Comparison of ENCODE assay signal across 8 cellular contexts in genomic region chr1:50704126-50704525, GRCh38.
DNase-seq lines count a peak whose midpoint lies in the region; ATAC-seq and TF ChIP-seq lines count a peak whose summit lies in the region.

No MANE protein-coding gene starts in this region.

- no peaks in the 10 kb centered on the region for H3K36me3 ChIP-seq in esophagus squamous epithelium
- H3K36me3 ChIP-seq in ovary: no peaks in the 10 kb centered on the region

- POLR2A ChIA-PET in RWPE1 (lab: Yijun Ruan, JAX; ENCODE audit: low non-redundant PET): no interaction called here

- intact Hi-C loops in natural killer cell (cut with micrococcal nuclease): loop anchor here (1.0 to 2.0 kb wide), 2 partner anchors 31 to 336 kb away; no protein-coding TSS in a partner anchor
- intact Hi-C loops in esophagus squamous epithelium (cut with DNase I): no loop called here
- intact Hi-C loops in ovary (cut with DNase I): loop anchor here in 1 of 4 donors (10.0 kb wide), 1 partner anchor 59 kb away; no protein-coding TSS in a partner anchor

- H3K27me3 ChIP-seq in esophagus squamous epithelium (no peaks in the 10 kb centered on the region), ovary (no peaks in the 10 kb centered on the region)

- no peak overlapping the region for H3K4me3 ChIP-seq in esophagus squamous epithelium
- H3K4me3 ChIP-seq in ovary: no peak overlapping the region

- no peak for TF ChIP-seq EP300 in ovary (IDR thresholded peaks at IDR 0.05)

- peaks cover 22 to 33% of the 10 kb centered on the region in 2 donors for H3K4me1 Mint-ChIP-seq in natural killer cell
- peaks cover 14 to 18% of the 10 kb centered on the region in 2 donors for H3K4me1 Mint-ChIP-seq in natural killer cell treated with Interleukin-12 subunit alpha and Interleukin-12 subunit beta and Interleukin-15 and Interleukin-18, amount 100 ng/mL, for 72 hours (ENCODE audit: low read depth in 2 of 2)

- peak; percentile 54 to 71 (median 56) for ATAC-seq in natural killer cell
- no peak for ATAC-seq in natural killer cell treated with Interleukin-12 subunit alpha and Interleukin-12 subunit beta and Interleukin-15 and Interleukin-18, amount 100 ng/mL, for 72 hours
- ATAC-seq in GM19467 (IDR thresholded peaks at IDR 0.05; ENCODE audit: unreplicated experiment): no peak
- no peak for ATAC-seq in HG03139 (IDR thresholded peaks at IDR 0.05; ENCODE audit: unreplicated experiment)

- TF ChIP-seq POLR2A in esophagus squamous epithelium (IDR thresholded peaks at IDR 0.05) (no peak), ovary (IDR thresholded peaks at IDR 0.05) (no peak)

- peaks cover 6% of the 10 kb centered on the region for H3K36me3 Mint-ChIP-seq in natural killer cell
- no peaks in the 10 kb centered on the region for H3K36me3 Mint-ChIP-seq in natural killer cell treated with Interleukin-12 subunit alpha and Interleukin-12 subunit beta and Interleukin-15 and Interleukin-18, amount 100 ng/mL, for 72 hours

- H3K27ac ChIP-seq in RWPE1: no peak overlapping the region
- no peak overlapping the region for H3K27ac ChIP-seq in esophagus squamous epithelium
- no peak overlapping the region for H3K27ac ChIP-seq in ovary

- H3K9me3 Mint-ChIP-seq in natural killer cell: no peaks in the 10 kb centered on the region
- H3K9me3 Mint-ChIP-seq in natural killer cell treated with Interleukin-12 subunit alpha and Interleukin-12 subunit beta and Interleukin-15 and Interleukin-18, amount 100 ng/mL, for 72 hours: no peaks in the 10 kb centered on the region

- no peak overlapping the region for H3K27ac Mint-ChIP-seq in natural killer cell
- H3K27ac Mint-ChIP-seq in natural killer cell treated with Interleukin-12 subunit alpha and Interleukin-12 subunit beta and Interleukin-15 and Interleukin-18, amount 100 ng/mL, for 72 hours: no peak overlapping the region

- H3K27me3 Mint-ChIP-seq in natural killer cell (ENCODE audit: low read depth in 2 of 2): no peaks in the 10 kb centered on the region
- no peaks in the 10 kb centered on the region for H3K27me3 Mint-ChIP-seq in natural killer cell treated with Interleukin-12 subunit alpha and Interleukin-12 subunit beta and Interleukin-15 and Interleukin-18, amount 100 ng/mL, for 72 hours

- peaks cover 2 to 68% (median 7%) of the 10 kb centered on the region in 3 donors for H3K4me1 ChIP-seq in esophagus squamous epithelium
- H3K4me1 ChIP-seq in ovary (ENCODE audit: insufficient read depth): peaks cover 3% of the 10 kb centered on the region

- peak; percentile 72 for TF ChIP-seq CTCF in natural killer cell (IDR thresholded peaks at IDR 0.05)
- TF ChIP-seq CTCF in RWPE1 (conservative IDR thresholded peaks at IDR 0.05; ENCODE audit: low read depth): peak; percentile 85
- peak; percentile 33 to 74 (median 67) for TF ChIP-seq CTCF in esophagus squamous epithelium (IDR thresholded peaks at IDR 0.05)
- peak; percentile 14 to 42 (median 37) for TF ChIP-seq CTCF in ovary (IDR thresholded peaks at IDR 0.05)

- 13 to 24% methylated on average over 1 of the region's 1 CpG for WGBS in esophagus squamous epithelium, 2 donors
- WGBS in ovary, 3 donors: 26 to 29% (median 28%) methylated on average over 1 of the region's 1 CpG

- no peak for DNase-seq in natural killer cell
- no peak for DNase-seq in natural killer cell treated with Interleukin-12 subunit alpha and Interleukin-12 subunit beta and Interleukin-15 and Interleukin-18, amount 100 ng/mL, for 72 hours (ENCODE audit: low spot score)
- DNase-seq in LoVo (ENCODE audit: low spot score): peak; percentile 28
- DNase-seq in RWPE1 (ENCODE audit: low spot score): peak; percentile 48
- DNase-seq in esophagus squamous epithelium (lab: John Stamatoyannopoulos, UW): no peak
- no peak for DNase-seq in ovary

- no peak overlapping the region for H3K4me3 Mint-ChIP-seq in natural killer cell
- no peak overlapping the region for H3K4me3 Mint-ChIP-seq in natural killer cell treated with Interleukin-12 subunit alpha and Interleukin-12 subunit beta and Interleukin-15 and Interleukin-18, amount 100 ng/mL, for 72 hours

- H3K9me3 ChIP-seq in esophagus squamous epithelium: no peaks in the 10 kb centered on the region
- no peaks in the 10 kb centered on the region for H3K9me3 ChIP-seq in ovary

- CTCF ChIA-PET in RWPE1 (lab: Yijun Ruan, JAX): interaction anchor here (0.5 to 1.5 kb wide), 10 partner anchors 10 to 1133 kb away, joined by 3 to 6 read pairs (median 3); no protein-coding TSS in a partner anchor

Comparison
In these comparisons a context has a peak if more than half of its experiments do, and no peak if none do; other contexts are left out.
1. ATAC-seq: peak in natural killer cell (3 of 3); none in natural killer cell treated with Interleukin-12 subunit alpha and Interleukin-12 subunit beta and Interleukin-15 and Interleukin-18, amount 100 ng/mL, for 72 hours (0 of 2), GM19467 (single experiment) and HG03139 (single experiment).
2. DNase-seq: peak in LoVo (single experiment) and RWPE1 (single experiment); none in natural killer cell (single experiment), natural killer cell treated with Interleukin-12 subunit alpha and Interleukin-12 subunit beta and Interleukin-15 and Interleukin-18, amount 100 ng/mL, for 72 hours (single experiment), esophagus squamous epithelium (single experiment) and ovary (0 of 5).
3. Peak in every context shown above with its lines, with median percentiles within 50 percentile points of each other: CTCF ChIP-seq.